8 cellular contexts compared by ENCODE assay signal in the genomic region with DNA sequence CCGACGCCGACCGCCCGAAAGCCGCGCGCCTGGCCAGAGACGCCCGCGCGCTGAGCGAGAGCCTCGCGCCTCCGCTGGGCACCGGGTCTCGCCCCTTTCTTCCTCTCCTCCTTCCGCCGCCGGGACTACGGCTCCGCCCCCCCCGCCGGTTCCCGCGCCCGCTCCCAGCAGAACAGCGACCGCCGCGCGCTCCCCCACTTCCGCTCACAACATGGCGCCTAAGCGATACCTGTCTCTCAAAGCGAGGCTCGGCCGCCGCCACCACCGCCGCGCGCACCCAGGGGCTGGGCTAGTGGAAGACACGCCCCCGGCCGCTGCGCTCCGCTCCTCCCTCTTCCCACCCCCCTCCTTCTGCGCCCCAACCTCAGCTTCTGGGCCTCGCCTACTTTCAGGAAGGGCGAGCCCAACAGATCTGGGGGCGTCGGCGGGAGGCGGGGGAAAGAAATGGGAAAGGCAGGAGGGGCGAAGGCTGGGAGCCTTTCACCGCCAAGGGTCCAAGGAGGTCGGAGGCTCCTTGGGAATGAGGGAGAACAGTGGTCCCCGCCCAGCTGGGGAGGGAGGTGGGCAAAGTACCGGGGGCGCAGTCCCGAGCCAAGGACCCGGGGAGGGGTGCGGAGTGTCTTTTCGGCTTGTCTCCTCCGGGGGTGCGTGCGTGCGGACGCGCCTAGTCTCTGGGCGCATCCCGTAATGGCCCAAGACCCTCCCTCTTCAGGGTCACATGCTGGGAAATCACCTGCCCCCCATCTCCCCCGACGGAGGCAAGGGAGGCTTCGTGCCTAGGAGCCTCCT. TPM values are rescaled to one million over a fixed set of nuclear protein-coding genes. Genes with fewer than 3 reads are reported as not detected.
DNase-seq lines count a peak whose midpoint lies in the region; ATAC-seq, FAIRE-seq and TF ChIP-seq lines count a peak whose summit lies in the region.

A gene (minus strand): TSS at position 100 of the 789 bp plus-strand sequence. CDS start 277 bp downstream, outside the sequence.

- H2AFZ ChIP-seq in keratinocyte (ENCODE audit: control insufficient read depth, low read length) = peak within 1 kb of the TSS; percentile 74

- H3K36me3 ChIP-seq in keratinocyte (ENCODE audit: control insufficient read depth in 2 of 2, extremely low read depth in 1 of 2, insufficient read depth in 2 of 2, low read length in 2 of 2) = no peaks in the 10 kb centered on the region

- DNase-seq in AG09309 (ENCODE audit: low read depth) (no peak), NCI-H345 (lab: John Stamatoyannopoulos, UW) (peak; percentile 88), cerebellar cortex (ENCODE audit: low spot score) (peak; percentile 85), keratinocyte (ENCODE audit: low read depth, low spot score) (no peak)
- peak; percentile 77 to 85 (median 83) for DNase-seq in stimulated activated CD4-positive, alpha-beta T cell treated with anti-CD3 and anti-CD28 coated beads, Interleukin-12 subunit alpha, Interleukin-12 subunit beta, amount 100 ng/mL, for 48 hours (ENCODE audit: low read depth in 2 of 3, low spot score in 1 of 3)

- peaks cover 34% of the 10 kb centered on the region for H3K79me2 ChIP-seq in keratinocyte (ENCODE audit: control insufficient read depth, insufficient read depth, low read length)

- H3K27me3 ChIP-seq in keratinocyte (ENCODE audit: control insufficient read depth, extremely low read depth, insufficient read depth, low read length) = no peaks in the 10 kb centered on the region

- peak; percentile 79 for ATAC-seq in HG03159 (IDR thresholded peaks at IDR 0.05; ENCODE audit: unreplicated experiment)
- peak; percentile 82 to 83 for ATAC-seq in activated CD4-positive, CD25-positive, alpha-beta regulatory T cell treated with anti-CD3 and anti-CD28 coated beads, Interleukin-2, amount 50 U/mL, for 24 hours

- peak; percentile 58 for TF ChIP-seq POLR2A in GM18951 (IDR thresholded peaks at IDR 0.05; ENCODE audit: extremely low read depth, insufficient read depth, insufficient read length)

- dilution Hi-C loops in keratinocyte (cut with MboI; ENCODE audit: extremely low pct_ligation_motif_present, low sequenced_read_pairs) = no loop called here

- no peak for TF ChIP-seq CTCF in AG09309 (IDR thresholded peaks at IDR 0.05; ENCODE audit: control insufficient read depth, insufficient read depth, low read depth, low read length, missing control alignments)
- TF ChIP-seq CTCF in keratinocyte (optimal IDR thresholded peaks at IDR 0.05 in 1 of 3, IDR thresholded peaks at IDR 0.05 in 1 of 3, conservative IDR thresholded peaks at IDR 0.05 in 1 of 3; ENCODE audit: extremely low read depth in 1 of 3, insufficient read depth in 2 of 3, low read length in 3 of 3) = no peak

- peak within 1 kb of the TSS; percentile 70 for H3K4me3 ChIP-seq in AG09309 (ENCODE audit: control insufficient read depth, low read depth, low read length)
- peak within 1 kb of the TSS; percentile 59 to 78 (median 69) for H3K4me3 ChIP-seq in keratinocyte (ENCODE audit: control insufficient read depth in 2 of 3, extremely low read depth in 1 of 3, insufficient read depth in 2 of 3, low read depth in 1 of 3, low read length in 3 of 3)

- peak within 1 kb of the TSS; percentile 75 for H3K4me2 ChIP-seq in keratinocyte (ENCODE audit: control insufficient read depth, extremely low read depth, insufficient read depth, low read depth, low read length)

- peaks cover 5% of the 10 kb centered on the region for H3K4me1 ChIP-seq in keratinocyte (ENCODE audit: control insufficient read depth, extremely low read depth, insufficient read depth, low read length)

- no peak for FAIRE-seq in keratinocyte (lab: Jason Lieb, UNC)

- H3K27ac ChIP-seq in keratinocyte (ENCODE audit: control insufficient read depth, insufficient read depth, low read length) = peak within 1 kb of the TSS; percentile 84

- H3K9ac ChIP-seq in keratinocyte (ENCODE audit: control insufficient read depth, extremely low read depth, insufficient read depth, low read length) = peak within 1 kb of the TSS; percentile 82

- in situ Hi-C loops in GM18951 (cut with MboI; ENCODE audit: low sequenced_read_pairs, unreplicated experiment) = no loop called here

- H3K9me3 ChIP-seq in keratinocyte (ENCODE audit: control insufficient read depth, low read depth, low read length) = no peaks in the 10 kb centered on the region

- H3K9me1 ChIP-seq in keratinocyte (ENCODE audit: control insufficient read depth, extremely low read depth, insufficient read depth, low read length) = no peaks in the 10 kb centered on the region

- H4K20me1 ChIP-seq in keratinocyte (ENCODE audit: control insufficient read depth, extremely low read depth, insufficient read depth, low read length) = no peaks in the 10 kb centered on the region

RNA-seq across cellular contexts. Expression of the gene that starts here (rescaled TPM):
- polyA plus RNA-seq in keratinocyte = 25.0 to 32.1 TPM (median 25.0 TPM) in 3 replicates
- 8.6 TPM for polyA plus RNA-seq in keratinocyte (2011; ENCODE audit: low read depth)
- polyA plus RNA-seq in keratinocyte (2011; cell fraction: cytosol; rRNA removed) = 16.3 and 32.7 TPM in 2 replicates
- polyA plus RNA-seq in keratinocyte (2011; cell fraction: nucleus; rRNA removed) = 25.5 and 29.3 TPM in 2 replicates
- 16.6 and 21.1 TPM in 2 replicates for polyA plus RNA-seq in keratinocyte (2012; ENCODE audit: low replicate concordance)
- 7.1 to 42.9 TPM (median 36.1 TPM) in 3 replicates for polyA minus RNA-seq in keratinocyte
- polyA minus RNA-seq in keratinocyte (2011; cell fraction: cytosol; rRNA and poly(A)+ RNA removed) = 23.2 TPM
- 15.3 and 35.7 TPM in 2 replicates for polyA minus RNA-seq in keratinocyte (2011; cell fraction: nucleus; rRNA and poly(A)+ RNA removed)

Comparison
In these comparisons a context has a peak if more than half of its experiments do, and no peak if none do; other contexts are left out.
1. DNase-seq: peak in NCI-H345 (single experiment), cerebellar cortex (single experiment) and stimulated activated CD4-positive, alpha-beta T cell treated with anti-CD3 and anti-CD28 coated beads, Interleukin-12 subunit alpha, Interleukin-12 subunit beta, amount 100 ng/mL, for 48 hours (3 of 3); none in AG09309 (single experiment) and keratinocyte (single experiment).